12 cellular contexts compared by ENCODE assay signal in the genomic region with DNA sequence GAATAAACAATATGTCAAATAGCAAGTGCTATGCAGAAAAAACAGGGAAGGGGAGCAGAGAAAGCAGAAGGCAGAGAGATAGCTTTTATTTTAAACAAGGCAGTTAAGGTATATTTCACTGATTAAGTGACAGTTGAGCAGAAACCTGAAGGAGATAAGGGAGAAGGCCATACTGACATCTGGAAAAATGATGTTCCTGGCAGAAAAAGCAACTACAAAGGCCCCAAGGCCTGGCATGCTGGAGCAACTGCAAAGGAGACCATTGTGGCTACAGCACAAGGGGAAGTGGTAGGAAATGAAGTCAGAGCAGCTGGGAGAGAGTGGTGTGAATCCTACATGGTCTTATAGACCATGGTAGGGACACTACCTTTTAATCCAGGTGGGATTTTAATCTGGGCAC. TPM values are rescaled to one million over a fixed set of nuclear protein-coding genes. Genes with fewer than 3 reads are reported as not detected.
DNase-seq lines count a peak whose midpoint lies in the region; ATAC-seq and TF ChIP-seq lines count a peak whose summit lies in the region.
"Had no signal": no experiment of that assay in that cellular context is flagged by ENCODE, and none has a peak within 500 bp of the region (broad histone marks: within the 10 kb centered on the region; RNA-seq: fewer than 3 reads in every experiment).

No MANE protein-coding gene starts in this region.

- no peak for TF ChIP-seq CTCF in HL-60 (IDR thresholded peaks at IDR 0.05; ENCODE audit: insufficient read depth, low read length)
- TF ChIP-seq CTCF in A673 (conservative IDR thresholded peaks at IDR 0.05; ENCODE audit: low read depth, low read length) = no peak
- no peak for TF ChIP-seq CTCF in Calu3 (IDR thresholded peaks at IDR 0.05; ENCODE audit: unreplicated experiment)

- POLR2A ChIA-PET in CD4-positive, alpha-beta memory T cell (lab: Charles Lee; ENCODE audit: partially characterized antibody) = interaction anchor here (0.9 to 29.5 kb wide), 5 partner anchors 7 to 163 kb away, joined by 4 to 2231 read pairs (median 10); a partner anchor contains a TSS
- POLR2A ChIA-PET in A673 (lab: Charles Lee; ENCODE audit: low non-redundant PET) = no interaction called here

- CTCF ChIA-PET in CD4-positive, alpha-beta memory T cell (lab: Charles Lee; ENCODE audit: partially characterized antibody) = interaction anchor here (1.1 to 1.9 kb wide), 2 partner anchors 65 to 169 kb away, joined by 3 to 6 read pairs; no protein-coding TSS in a partner anchor
- CTCF ChIA-PET in A673 (lab: Charles Lee) = no interaction called here
- CTCF ChIA-PET in Calu3 (lab: Charles Lee) = no interaction called here

- no peak overlapping the region for H3K18ac ChIP-seq in trophoblast cell (ENCODE audit: low read length)

- H3K4me3 ChIP-seq in CD4-positive, alpha-beta memory T cell (ENCODE audit: low read length in 2 of 2) = no peak overlapping the region
- H3K4me3 ChIP-seq in HL-60 (replicated peaks; ENCODE audit: insufficient read depth, low read length) (no peak overlapping the region), trophoblast cell (ENCODE audit: low read depth, low read length) (no peak overlapping the region), A673 (ENCODE audit: low read depth, low read length, poor library complexity, severe bottlenecking) (no peak overlapping the region)
- H3K4me3 ChIP-seq: right lobe of liver, tibial artery had no signal

- H3K27ac ChIP-seq in CD4-positive, alpha-beta memory T cell (ENCODE audit: low read depth, low read length) = no peak overlapping the region
- peak overlapping the region; percentile 67 for H3K27ac ChIP-seq in HL-60 (replicated peaks)
- H3K27ac ChIP-seq in trophoblast cell (ENCODE audit: low read depth, low read length) = no peak overlapping the region
- H3K27ac ChIP-seq in A673 (ENCODE audit: low read depth, low read length, poor library complexity, severe bottlenecking) = no peak overlapping the region
- H3K27ac ChIP-seq: right lobe of liver, tibial artery had no signal

- H3K27me3 Mint-ChIP-seq in CD4-positive, alpha-beta memory T cell = no peaks in the 10 kb centered on the region
- H3K27me3 Mint-ChIP-seq in activated T-helper 17 cell treated with anti-CD3 and anti-CD28 coated beads, Interleukin-2, amount 50 U/mL, for 72 hours = no peaks in the 10 kb centered on the region
- H3K27me3 Mint-ChIP-seq in natural killer cell treated with Interleukin-12 subunit alpha and Interleukin-12 subunit beta and Interleukin-15 and Interleukin-18, amount 100 ng/mL, for 72 hours = no peaks in the 10 kb centered on the region
- no peaks in the 10 kb centered on the region for H3K27me3 Mint-ChIP-seq in Calu3 (ENCODE audit: unreplicated experiment)

- H2BK12ac ChIP-seq in trophoblast cell (ENCODE audit: low read length) = no peak overlapping the region

- no peak overlapping the region for H4K12ac ChIP-seq in trophoblast cell (ENCODE audit: low read depth, low read length)

- no peak overlapping the region for H3K4me2 ChIP-seq in trophoblast cell (ENCODE audit: low read length)

- H3K4me1 ChIP-seq in CD4-positive, alpha-beta memory T cell (ENCODE audit: insufficient read depth, low read length) = peaks cover 31% of the 10 kb centered on the region
- no peaks in the 10 kb centered on the region for H3K4me1 ChIP-seq in trophoblast cell (ENCODE audit: control insufficient read depth in 1 of 2, insufficient read depth in 2 of 2, low read length in 2 of 2)
- H3K4me1 ChIP-seq in A673 (ENCODE audit: insufficient read depth, low read length, poor library complexity, severe bottlenecking) = no peaks in the 10 kb centered on the region

- no peaks in the 10 kb centered on the region for H3K27me3 ChIP-seq in CD4-positive, alpha-beta memory T cell (ENCODE audit: insufficient read depth, low read length)
- H3K27me3 ChIP-seq in HL-60 (ENCODE audit: insufficient read depth, poor library complexity, severe bottlenecking) = no peaks in the 10 kb centered on the region
- H3K27me3 ChIP-seq in trophoblast cell (ENCODE audit: insufficient read depth, low read length) = no peaks in the 10 kb centered on the region
- H3K27me3 ChIP-seq in A673 (replicated peaks; ENCODE audit: insufficient read depth, low read depth, low read length, poor library complexity) = no peaks in the 10 kb centered on the region
- H3K27me3 ChIP-seq: right lobe of liver, tibial artery had no signal

- H2BK5ac ChIP-seq in trophoblast cell (ENCODE audit: low read depth, low read length, poor library complexity) = no peak overlapping the region

- no peaks in the 10 kb centered on the region for H3K9me3 ChIP-seq in CD4-positive, alpha-beta memory T cell (ENCODE audit: control insufficient read depth in 1 of 2, low read length in 2 of 2)
- H3K9me3 ChIP-seq in trophoblast cell (ENCODE audit: insufficient read depth, low read depth, low read length) (no peaks in the 10 kb centered on the region), A673 (ENCODE audit: low read depth, low read length, poor library complexity, severe bottlenecking) (no peaks in the 10 kb centered on the region)
- H3K9me3 ChIP-seq: right lobe of liver, tibial artery had no signal

- intact Hi-C loops in CD4-positive, alpha-beta memory T cell (cut with micrococcal nuclease) = no loop called here
- intact Hi-C loops in A673 (cut with micrococcal nuclease; ENCODE audit: unreplicated experiment) = no loop called here
- intact Hi-C loops in Calu3 (cut with micrococcal nuclease; ENCODE audit: unreplicated experiment) = no loop called here

- H3K4me1 Mint-ChIP-seq in CD4-positive, alpha-beta memory T cell = peaks cover 25 to 45% (median 36%) of the 10 kb centered on the region in 4 donors
- H3K4me1 Mint-ChIP-seq in activated T-helper 17 cell treated with anti-CD3 and anti-CD28 coated beads, Interleukin-2, amount 50 U/mL, for 72 hours = peaks cover 27% of the 10 kb centered on the region
- peaks cover 24 to 35% of the 10 kb centered on the region in 2 donors for H3K4me1 Mint-ChIP-seq in natural killer cell treated with Interleukin-12 subunit alpha and Interleukin-12 subunit beta and Interleukin-15 and Interleukin-18, amount 100 ng/mL, for 72 hours (ENCODE audit: low read depth in 2 of 2)
- peaks cover 5% of the 10 kb centered on the region for H3K4me1 Mint-ChIP-seq in Calu3 (ENCODE audit: low read depth, unreplicated experiment)

- no peak overlapping the region for H3K14ac ChIP-seq in trophoblast cell (ENCODE audit: low read length)

- H3K36me3 Mint-ChIP-seq in CD4-positive, alpha-beta memory T cell = peaks cover 58 to 61% of the 10 kb centered on the region in 2 donors
- peaks cover 93% of the 10 kb centered on the region for H3K36me3 Mint-ChIP-seq in activated T-helper 17 cell treated with anti-CD3 and anti-CD28 coated beads, Interleukin-2, amount 50 U/mL, for 72 hours (ENCODE audit: low read depth)
- H3K36me3 Mint-ChIP-seq in natural killer cell treated with Interleukin-12 subunit alpha and Interleukin-12 subunit beta and Interleukin-15 and Interleukin-18, amount 100 ng/mL, for 72 hours = peaks cover 29% of the 10 kb centered on the region
- H3K36me3 Mint-ChIP-seq in Calu3 (ENCODE audit: insufficient read depth, unreplicated experiment) = peaks cover 15% of the 10 kb centered on the region

- H3K4ac ChIP-seq in trophoblast cell (ENCODE audit: low read depth, low read length) = no peak overlapping the region

- no peaks in the 10 kb centered on the region for H3K79me2 ChIP-seq in trophoblast cell (ENCODE audit: control insufficient read depth, insufficient read depth, low read length, poor library complexity)

- no peak overlapping the region for H4K8ac ChIP-seq in trophoblast cell (ENCODE audit: low read depth, low read length)

- no peaks in the 10 kb centered on the region for H3K9me3 Mint-ChIP-seq in CD4-positive, alpha-beta memory T cell
- no peaks in the 10 kb centered on the region for H3K9me3 Mint-ChIP-seq in activated T-helper 17 cell treated with anti-CD3 and anti-CD28 coated beads, Interleukin-2, amount 50 U/mL, for 72 hours
- H3K9me3 Mint-ChIP-seq in natural killer cell treated with Interleukin-12 subunit alpha and Interleukin-12 subunit beta and Interleukin-15 and Interleukin-18, amount 100 ng/mL, for 72 hours = no peaks in the 10 kb centered on the region
- no peaks in the 10 kb centered on the region for H3K9me3 Mint-ChIP-seq in Calu3 (ENCODE audit: low read depth, unreplicated experiment)

- no peaks in the 10 kb centered on the region for H3K79me1 ChIP-seq in trophoblast cell (ENCODE audit: low read length)

- BruUV-seq in A673 (replicated peaks; lab: Mats Ljungman, UMichigan) = no TSS peak
- no TSS peak for BruUV-seq in Calu3 (replicated peaks; lab: Mats Ljungman, UMichigan)

- no peak overlapping the region for H2AK5ac ChIP-seq in trophoblast cell (ENCODE audit: low read length)

- no peak overlapping the region for H3K23ac ChIP-seq in trophoblast cell (ENCODE audit: low read length)

- peaks cover 22% of the 10 kb centered on the region for H3K36me3 ChIP-seq in CD4-positive, alpha-beta memory T cell (ENCODE audit: insufficient read depth, low read length)
- peaks cover 14 to 15% of the 10 kb centered on the region in 2 experiments for H3K36me3 ChIP-seq in trophoblast cell (ENCODE audit: control insufficient read depth in 1 of 2, insufficient read depth in 2 of 2, low read length in 2 of 2)
- peaks cover 30% of the 10 kb centered on the region for H3K36me3 ChIP-seq in A673 (ENCODE audit: insufficient read depth, low read length, poor library complexity, severe bottlenecking)

- H3K4me3 Mint-ChIP-seq in CD4-positive, alpha-beta memory T cell = peak overlapping the region in 4 of 8 donors; percentile 17 to 53 (median 44)
- H3K4me3 Mint-ChIP-seq in activated T-helper 17 cell treated with anti-CD3 and anti-CD28 coated beads, Interleukin-2, amount 50 U/mL, for 72 hours = peak overlapping the region; percentile 8
- peak overlapping the region; percentile 40 for H3K4me3 Mint-ChIP-seq in natural killer cell treated with Interleukin-12 subunit alpha and Interleukin-12 subunit beta and Interleukin-15 and Interleukin-18, amount 100 ng/mL, for 72 hours
- no peak overlapping the region for H3K4me3 Mint-ChIP-seq in Calu3 (ENCODE audit: low read depth, unreplicated experiment)

- H3K27ac Mint-ChIP-seq in CD4-positive, alpha-beta memory T cell = peak overlapping the region in 6 of 7 donors; percentile 12 to 79 (median 65)
- H3K27ac Mint-ChIP-seq in activated T-helper 17 cell treated with anti-CD3 and anti-CD28 coated beads, Interleukin-2, amount 50 U/mL, for 72 hours = peak overlapping the region; percentile 95
- peak overlapping the region; percentile 51 to 58 for H3K27ac Mint-ChIP-seq in natural killer cell treated with Interleukin-12 subunit alpha and Interleukin-12 subunit beta and Interleukin-15 and Interleukin-18, amount 100 ng/mL, for 72 hours
- H3K27ac Mint-ChIP-seq in Calu3 (ENCODE audit: unreplicated experiment) = no peak overlapping the region

- H2AFZ ChIP-seq in trophoblast cell (ENCODE audit: insufficient read depth, low read length, poor library complexity) = no peak overlapping the region

- H4K91ac ChIP-seq in trophoblast cell (ENCODE audit: low read depth, low read length) = no peak overlapping the region

- no peak for ATAC-seq in activated T-helper 17 cell treated with anti-CD3 and anti-CD28 coated beads, Interleukin-2, amount 50 U/mL, for 72 hours (replicated peaks)
- no peak for ATAC-seq in natural killer cell treated with Interleukin-12 subunit alpha and Interleukin-12 subunit beta and Interleukin-15 and Interleukin-18, amount 100 ng/mL, for 72 hours
- ATAC-seq: right lobe of liver had no signal

- H2BK120ac ChIP-seq in trophoblast cell (ENCODE audit: insufficient read depth, low read length, poor library complexity) = no peak overlapping the region

- DNase-seq in CD4-positive, alpha-beta memory T cell = no peak
- peak in 1 of 2 experiments; percentile 66 for DNase-seq in HL-60 (ENCODE audit: low read depth in 1 of 2, low spot score in 1 of 2)
- DNase-seq in natural killer cell treated with Interleukin-12 subunit alpha and Interleukin-12 subunit beta and Interleukin-15 and Interleukin-18, amount 100 ng/mL, for 72 hours (ENCODE audit: low spot score) = no peak
- no peak for DNase-seq in trophoblast cell
- DNase-seq in A673 (ENCODE audit: low spot score) = no peak
- DNase-seq in Calu3 = no peak
- DNase-seq: GOT3, NCI-H1092 treated with DMSO at 0.1 percent for 48 hours, NCI-H510A treated with DMSO at 0.1 percent for 48 hours, right lobe of liver, tibial artery had no signal

- H3K9ac ChIP-seq in trophoblast cell (ENCODE audit: low read length) = no peak overlapping the region

RNA-seq across cellular contexts. Expression of a gene that starts 8.9 kb away (rescaled TPM):
- total RNA-seq in CD4-positive, alpha-beta memory T cell = 100 to 1,000 TPM; 372 to 383 TPM
- 100 to 1,000 TPM; 116 to 153 TPM for polyA plus RNA-seq in CD4-positive, alpha-beta memory T cell
- 100 to 1,000 TPM; 385 to 468 TPM for total RNA-seq in activated T-helper 17 cell treated with anti-CD3 and anti-CD28 coated beads, Interleukin-2, amount 50 U/mL, for 72 hours
- total RNA-seq in natural killer cell treated with Interleukin-12 subunit alpha and Interleukin-12 subunit beta and Interleukin-15 and Interleukin-18, amount 100 ng/mL, for 72 hours = 100 to 1,000 TPM; 357 to 363 TPM
- polyA plus RNA-seq in trophoblast cell (2013) = 407 and 419 TPM in 2 replicates
- total RNA-seq in A673 (2021) (343 and 350 TPM in 2 replicates), Calu3 (2022) (252 and 260 TPM in 2 replicates)
